In the genomic region with DNA sequence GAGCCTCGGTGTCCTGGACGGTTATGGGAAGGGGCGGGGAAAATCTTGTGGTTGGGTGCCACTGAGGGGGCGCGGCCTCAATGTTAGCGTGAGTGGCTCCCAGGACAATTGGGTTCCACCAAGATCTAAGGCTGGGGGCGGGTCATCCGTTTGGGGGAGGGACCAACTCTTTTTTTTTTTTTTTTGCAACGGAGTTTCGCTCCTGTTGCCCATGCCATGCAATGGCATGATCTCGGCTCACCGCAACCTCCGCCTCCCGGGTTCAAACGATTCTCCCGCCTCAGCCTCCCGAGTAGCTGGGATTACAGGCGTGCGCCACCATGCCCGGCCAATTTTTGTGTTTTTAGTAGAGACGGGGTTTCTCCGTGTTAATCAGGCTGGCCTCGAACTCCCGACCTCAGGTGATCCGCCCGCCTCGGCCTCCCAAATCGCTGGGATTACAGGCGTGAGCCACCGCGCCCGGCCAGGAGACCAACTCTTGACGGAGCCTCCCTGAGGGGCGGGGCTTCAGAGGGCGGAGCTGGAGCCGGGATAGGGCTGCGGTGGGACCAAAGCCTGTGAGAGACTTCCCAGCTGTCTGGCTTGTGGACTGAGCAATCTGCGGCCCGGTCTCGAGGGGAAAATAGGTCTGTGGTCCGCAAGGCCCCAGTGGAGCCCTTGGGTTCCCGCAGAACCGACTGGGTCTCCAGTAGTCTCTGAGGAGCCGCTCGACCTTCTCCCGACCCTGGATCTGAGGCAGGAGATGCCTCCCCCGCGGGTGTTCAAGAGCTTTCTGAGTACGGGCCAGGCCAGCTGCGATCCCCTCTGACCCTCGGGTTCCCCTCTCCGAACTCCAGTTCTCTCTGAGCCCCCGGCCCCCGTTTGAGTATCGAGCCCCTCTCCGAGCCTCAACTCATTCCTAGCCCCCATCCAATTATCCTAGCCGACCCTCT, we compare ENCODE assay signal across 1 cellular context.
A peak's percentile ranks its signal among the peaks of the same experiment; 100 is the strongest.
TF ChIP-seq lines count a peak whose summit lies in the region.

No MANE protein-coding gene starts in this region.

TF ChIP-seq in HepG2, 621 proteins besides CTCF, POLR2A, EP300 and RAD21 (continued from another document and continues in another):
- TF ChIP-seq, protein P1, sequence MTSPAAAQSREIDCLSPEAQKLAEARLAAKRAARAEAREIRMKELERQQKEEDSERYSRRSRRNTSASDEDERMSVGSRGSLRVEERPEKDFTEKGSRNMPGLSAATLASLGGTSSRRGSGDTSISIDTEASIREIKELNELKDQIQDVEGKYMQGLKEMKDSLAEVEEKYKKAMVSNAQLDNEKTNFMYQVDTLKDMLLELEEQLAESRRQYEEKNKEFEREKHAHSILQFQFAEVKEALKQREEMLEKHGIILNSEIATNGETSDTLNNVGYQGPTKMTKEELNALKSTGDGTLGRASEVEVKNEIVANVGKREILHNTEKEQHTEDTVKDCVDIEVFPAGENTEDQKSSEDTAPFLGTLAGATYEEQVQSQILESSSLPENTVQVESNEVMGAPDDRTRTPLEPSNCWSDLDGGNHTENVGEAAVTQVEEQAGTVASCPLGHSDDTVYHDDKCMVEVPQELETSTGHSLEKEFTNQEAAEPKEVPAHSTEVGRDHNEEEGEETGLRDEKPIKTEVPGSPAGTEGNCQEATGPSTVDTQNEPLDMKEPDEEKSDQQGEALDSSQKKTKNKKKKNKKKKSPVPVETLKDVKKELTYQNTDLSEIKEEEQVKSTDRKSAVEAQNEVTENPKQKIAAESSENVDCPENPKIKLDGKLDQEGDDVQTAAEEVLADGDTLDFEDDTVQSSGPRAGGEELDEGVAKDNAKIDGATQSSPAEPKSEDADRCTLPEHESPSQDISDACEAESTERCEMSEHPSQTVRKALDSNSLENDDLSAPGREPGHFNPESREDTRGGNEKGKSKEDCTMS (CRISPR knock-in tag; conservative IDR thresholded peaks at IDR 0.05) = no peak
- TF ChIP-seq, protein P2, sequence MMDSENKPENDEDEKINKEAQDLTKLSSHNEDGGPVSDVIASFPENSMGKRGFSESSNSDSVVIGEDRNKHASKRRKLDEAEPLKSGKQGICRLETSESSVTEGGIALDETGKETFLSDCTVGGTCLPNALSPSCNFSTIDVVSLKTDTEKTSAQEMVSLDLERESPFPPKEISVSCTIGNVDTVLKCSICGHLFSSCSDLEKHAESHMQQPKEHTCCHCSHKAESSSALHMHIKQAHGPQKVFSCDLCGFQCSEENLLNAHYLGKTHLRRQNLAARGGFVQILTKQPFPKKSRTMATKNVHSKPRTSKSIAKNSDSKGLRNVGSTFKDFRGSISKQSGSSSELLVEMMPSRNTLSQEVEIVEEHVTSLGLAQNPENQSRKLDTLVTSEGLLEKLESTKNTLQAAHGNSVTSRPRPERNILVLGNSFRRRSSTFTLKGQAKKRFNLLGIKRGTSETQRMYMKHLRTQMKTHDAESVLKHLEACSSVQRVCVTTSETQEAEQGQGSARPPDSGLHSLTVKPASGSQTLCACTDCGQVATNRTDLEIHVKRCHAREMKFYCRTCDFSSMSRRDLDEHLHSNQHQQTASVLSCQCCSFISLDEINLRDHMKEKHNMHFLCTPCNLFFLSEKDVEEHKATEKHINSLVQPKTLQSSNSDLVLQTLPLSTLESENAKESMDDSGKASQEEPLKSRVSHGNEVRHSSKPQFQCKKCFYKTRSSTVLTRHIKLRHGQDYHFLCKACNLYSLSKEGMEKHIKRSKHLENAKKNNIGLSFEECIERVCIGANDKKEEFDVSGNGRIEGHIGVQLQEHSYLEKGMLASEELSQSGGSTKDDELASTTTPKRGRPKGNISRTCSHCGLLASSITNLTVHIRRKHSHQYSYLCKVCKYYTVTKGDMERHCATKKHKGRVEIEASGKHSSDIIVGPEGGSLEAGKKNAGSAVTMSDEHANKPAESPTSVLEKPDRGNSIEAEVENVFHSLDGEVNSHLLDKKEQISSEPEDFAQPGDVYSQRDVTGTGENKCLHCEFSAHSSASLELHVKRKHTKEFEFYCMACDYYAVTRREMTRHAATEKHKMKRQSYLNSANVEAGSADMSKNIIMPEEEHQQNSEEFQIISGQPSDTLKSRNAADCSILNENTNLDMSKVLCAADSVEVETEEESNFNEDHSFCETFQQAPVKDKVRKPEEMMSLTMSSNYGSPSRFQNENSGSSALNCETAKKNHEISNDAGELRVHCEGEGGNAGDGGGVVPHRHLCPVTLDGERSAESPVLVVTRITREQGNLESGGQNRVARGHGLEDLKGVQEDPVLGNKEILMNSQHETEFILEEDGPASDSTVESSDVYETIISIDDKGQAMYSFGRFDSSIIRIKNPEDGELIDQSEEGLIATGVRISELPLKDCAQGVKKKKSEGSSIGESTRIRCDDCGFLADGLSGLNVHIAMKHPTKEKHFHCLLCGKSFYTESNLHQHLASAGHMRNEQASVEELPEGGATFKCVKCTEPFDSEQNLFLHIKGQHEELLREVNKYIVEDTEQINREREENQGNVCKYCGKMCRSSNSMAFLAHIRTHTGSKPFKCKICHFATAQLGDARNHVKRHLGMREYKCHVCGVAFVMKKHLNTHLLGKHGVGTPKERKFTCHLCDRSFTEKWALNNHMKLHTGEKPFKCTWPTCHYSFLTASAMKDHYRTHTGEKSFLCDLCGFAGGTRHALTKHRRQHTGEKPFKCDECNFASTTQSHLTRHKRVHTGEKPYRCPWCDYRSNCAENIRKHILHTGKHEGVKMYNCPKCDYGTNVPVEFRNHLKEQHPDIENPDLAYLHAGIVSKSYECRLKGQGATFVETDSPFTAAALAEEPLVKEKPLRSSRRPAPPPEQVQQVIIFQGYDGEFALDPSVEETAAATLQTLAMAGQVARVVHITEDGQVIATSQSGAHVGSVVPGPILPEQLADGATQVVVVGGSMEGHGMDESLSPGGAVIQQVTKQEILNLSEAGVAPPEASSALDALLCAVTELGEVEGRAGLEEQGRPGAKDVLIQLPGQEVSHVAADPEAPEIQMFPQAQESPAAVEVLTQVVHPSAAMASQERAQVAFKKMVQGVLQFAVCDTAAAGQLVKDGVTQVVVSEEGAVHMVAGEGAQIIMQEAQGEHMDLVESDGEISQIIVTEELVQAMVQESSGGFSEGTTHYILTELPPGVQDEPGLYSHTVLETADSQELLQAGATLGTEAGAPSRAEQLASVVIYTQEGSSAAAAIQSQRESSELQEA (CRISPR knock-in tag; IDR thresholded peaks at IDR 0.05; ENCODE audit: not compliant biosample characterization) = peak; percentile 38
- TF ChIP-seq, protein P3, sequence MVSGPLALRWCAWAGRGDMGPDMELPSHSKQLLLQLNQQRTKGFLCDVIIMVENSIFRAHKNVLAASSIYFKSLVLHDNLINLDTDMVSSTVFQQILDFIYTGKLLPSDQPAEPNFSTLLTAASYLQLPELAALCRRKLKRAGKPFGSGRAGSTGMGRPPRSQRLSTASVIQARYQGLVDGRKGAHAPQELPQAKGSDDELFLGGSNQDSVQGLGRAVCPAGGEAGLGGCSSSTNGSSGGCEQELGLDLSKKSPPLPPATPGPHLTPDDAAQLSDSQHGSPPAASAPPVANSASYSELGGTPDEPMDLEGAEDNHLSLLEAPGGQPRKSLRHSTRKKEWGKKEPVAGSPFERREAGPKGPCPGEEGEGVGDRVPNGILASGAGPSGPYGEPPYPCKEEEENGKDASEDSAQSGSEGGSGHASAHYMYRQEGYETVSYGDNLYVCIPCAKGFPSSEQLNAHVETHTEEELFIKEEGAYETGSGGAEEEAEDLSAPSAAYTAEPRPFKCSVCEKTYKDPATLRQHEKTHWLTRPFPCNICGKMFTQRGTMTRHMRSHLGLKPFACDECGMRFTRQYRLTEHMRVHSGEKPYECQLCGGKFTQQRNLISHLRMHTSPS (CRISPR knock-in tag; IDR thresholded peaks at IDR 0.05; ENCODE audit: low read depth) = no peak
- TF ChIP-seq ARNT2 (CRISPR knock-in tag; IDR thresholded peaks at IDR 0.05; ENCODE audit: low read depth) (peak; percentile 61), IKZF4 (CRISPR knock-in tag; IDR thresholded peaks at IDR 0.05; ENCODE audit: borderline replicate concordance, low read depth, not compliant biosample characterization) (peak; percentile 69), TAF15 (IDR thresholded peaks at IDR 0.05; ENCODE audit: low read depth, low read length, poor library complexity, severe bottlenecking) (peak; percentile 97), FOXC1 (CRISPR knock-in tag; IDR thresholded peaks at IDR 0.05; ENCODE audit: borderline replicate concordance) (peak; percentile 92), ZZZ3 (CRISPR knock-in tag; IDR thresholded peaks at IDR 0.05; ENCODE audit: borderline replicate concordance) (0 out of 2 replicates have a peak, but pooled peaks have one; percentile 26), ZNF746 (CRISPR knock-in tag; IDR thresholded peaks at IDR 0.05) (peak; percentile 17; the same call in 1 of the 2 replicates), ZBTB38 (CRISPR knock-in tag; IDR thresholded peaks at IDR 0.05) (no peak; the same call in 1 of the 2 replicates), HNRNPK (IDR thresholded peaks at IDR 0.05; ENCODE audit: low read depth, low read length, poor library complexity, severe bottlenecking) (peak; percentile 21), SRSF4 (IDR thresholded peaks at IDR 0.05; ENCODE audit: low read depth, low read length, poor library complexity, severe bottlenecking) (no peak), HNRNPLL (IDR thresholded peaks at IDR 0.05; ENCODE audit: low read depth, low read length, poor library complexity, severe bottlenecking) (peak; percentile 72), ZNF629 (CRISPR knock-in tag; conservative IDR thresholded peaks at IDR 0.05) (peak; percentile 54), MBNL3 (CRISPR knock-in tag; conservative IDR thresholded peaks at IDR 0.05) (no peak), MYNN (CRISPR knock-in tag; IDR thresholded peaks at IDR 0.05; ENCODE audit: low read depth) (no peak)
- TF ChIP-seq, protein P4, sequence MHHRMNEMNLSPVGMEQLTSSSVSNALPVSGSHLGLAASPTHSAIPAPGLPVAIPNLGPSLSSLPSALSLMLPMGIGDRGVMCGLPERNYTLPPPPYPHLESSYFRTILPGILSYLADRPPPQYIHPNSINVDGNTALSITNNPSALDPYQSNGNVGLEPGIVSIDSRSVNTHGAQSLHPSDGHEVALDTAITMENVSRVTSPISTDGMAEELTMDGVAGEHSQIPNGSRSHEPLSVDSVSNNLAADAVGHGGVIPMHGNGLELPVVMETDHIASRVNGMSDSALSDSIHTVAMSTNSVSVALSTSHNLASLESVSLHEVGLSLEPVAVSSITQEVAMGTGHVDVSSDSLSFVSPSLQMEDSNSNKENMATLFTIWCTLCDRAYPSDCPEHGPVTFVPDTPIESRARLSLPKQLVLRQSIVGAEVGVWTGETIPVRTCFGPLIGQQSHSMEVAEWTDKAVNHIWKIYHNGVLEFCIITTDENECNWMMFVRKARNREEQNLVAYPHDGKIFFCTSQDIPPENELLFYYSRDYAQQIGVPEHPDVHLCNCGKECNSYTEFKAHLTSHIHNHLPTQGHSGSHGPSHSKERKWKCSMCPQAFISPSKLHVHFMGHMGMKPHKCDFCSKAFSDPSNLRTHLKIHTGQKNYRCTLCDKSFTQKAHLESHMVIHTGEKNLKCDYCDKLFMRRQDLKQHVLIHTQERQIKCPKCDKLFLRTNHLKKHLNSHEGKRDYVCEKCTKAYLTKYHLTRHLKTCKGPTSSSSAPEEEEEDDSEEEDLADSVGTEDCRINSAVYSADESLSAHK (CRISPR knock-in tag; IDR thresholded peaks at IDR 0.05; ENCODE audit: borderline replicate concordance) = peak; percentile 87; the same call in 1 of the 2 replicates
- TF ChIP-seq, protein P5, sequence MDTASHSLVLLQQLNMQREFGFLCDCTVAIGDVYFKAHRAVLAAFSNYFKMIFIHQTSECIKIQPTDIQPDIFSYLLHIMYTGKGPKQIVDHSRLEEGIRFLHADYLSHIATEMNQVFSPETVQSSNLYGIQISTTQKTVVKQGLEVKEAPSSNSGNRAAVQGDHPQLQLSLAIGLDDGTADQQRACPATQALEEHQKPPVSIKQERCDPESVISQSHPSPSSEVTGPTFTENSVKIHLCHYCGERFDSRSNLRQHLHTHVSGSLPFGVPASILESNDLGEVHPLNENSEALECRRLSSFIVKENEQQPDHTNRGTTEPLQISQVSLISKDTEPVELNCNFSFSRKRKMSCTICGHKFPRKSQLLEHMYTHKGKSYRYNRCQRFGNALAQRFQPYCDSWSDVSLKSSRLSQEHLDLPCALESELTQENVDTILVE (CRISPR knock-in tag; IDR thresholded peaks at IDR 0.05) = no peak
- TF ChIP-seq, protein P6, sequence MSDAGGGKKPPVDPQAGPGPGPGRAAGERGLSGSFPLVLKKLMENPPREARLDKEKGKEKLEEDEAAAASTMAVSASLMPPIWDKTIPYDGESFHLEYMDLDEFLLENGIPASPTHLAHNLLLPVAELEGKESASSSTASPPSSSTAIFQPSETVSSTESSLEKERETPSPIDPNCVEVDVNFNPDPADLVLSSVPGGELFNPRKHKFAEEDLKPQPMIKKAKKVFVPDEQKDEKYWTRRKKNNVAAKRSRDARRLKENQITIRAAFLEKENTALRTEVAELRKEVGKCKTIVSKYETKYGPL (CRISPR knock-in tag; IDR thresholded peaks at IDR 0.05) = peak; percentile 70; the same call in 1 of the 2 replicates
- TF ChIP-seq, protein P7, sequence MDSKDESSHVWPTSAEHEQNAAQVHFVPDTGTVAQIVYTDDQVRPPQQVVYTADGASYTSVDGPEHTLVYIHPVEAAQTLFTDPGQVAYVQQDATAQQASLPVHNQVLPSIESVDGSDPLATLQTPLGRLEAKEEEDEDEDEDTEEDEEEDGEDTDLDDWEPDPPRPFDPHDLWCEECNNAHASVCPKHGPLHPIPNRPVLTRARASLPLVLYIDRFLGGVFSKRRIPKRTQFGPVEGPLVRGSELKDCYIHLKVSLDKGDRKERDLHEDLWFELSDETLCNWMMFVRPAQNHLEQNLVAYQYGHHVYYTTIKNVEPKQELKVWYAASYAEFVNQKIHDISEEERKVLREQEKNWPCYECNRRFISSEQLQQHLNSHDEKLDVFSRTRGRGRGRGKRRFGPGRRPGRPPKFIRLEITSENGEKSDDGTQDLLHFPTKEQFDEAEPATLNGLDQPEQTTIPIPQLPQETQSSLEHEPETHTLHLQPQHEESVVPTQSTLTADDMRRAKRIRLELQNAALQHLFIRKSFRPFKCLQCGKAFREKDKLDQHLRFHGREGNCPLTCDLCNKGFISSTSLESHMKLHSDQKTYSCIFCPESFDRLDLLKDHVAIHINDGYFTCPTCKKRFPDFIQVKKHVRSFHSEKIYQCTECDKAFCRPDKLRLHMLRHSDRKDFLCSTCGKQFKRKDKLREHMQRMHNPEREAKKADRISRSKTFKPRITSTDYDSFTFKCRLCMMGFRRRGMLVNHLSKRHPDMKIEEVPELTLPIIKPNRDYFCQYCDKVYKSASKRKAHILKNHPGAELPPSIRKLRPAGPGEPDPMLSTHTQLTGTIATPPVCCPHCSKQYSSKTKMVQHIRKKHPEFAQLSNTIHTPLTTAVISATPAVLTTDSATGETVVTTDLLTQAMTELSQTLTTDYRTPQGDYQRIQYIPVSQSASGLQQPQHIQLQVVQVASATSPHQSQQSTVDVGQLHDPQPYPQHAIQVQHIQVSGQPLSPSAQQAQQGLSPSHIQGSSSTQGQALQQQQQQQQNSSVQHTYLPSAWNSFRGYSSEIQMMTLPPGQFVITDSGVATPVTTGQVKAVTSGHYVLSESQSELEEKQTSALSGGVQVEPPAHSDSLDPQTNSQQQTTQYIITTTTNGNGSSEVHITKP (CRISPR knock-in tag; IDR thresholded peaks at IDR 0.05; ENCODE audit: low read depth) = peak; percentile 82
